In genomic region chr1:84096121-84096635, GRCh38 we compare ENCODE assay signal across 24 cellular contexts. TPM values are rescaled to one million over a fixed set of nuclear protein-coding genes. Genes with fewer than 3 reads are reported as not detected.
DNase-seq lines count a peak whose midpoint lies in the region; ATAC-seq, FAIRE-seq and TF ChIP-seq lines count a peak whose summit lies in the region.
"Had no signal": no experiment of that assay in that cellular context is flagged by ENCODE, and none has a peak within 500 bp of the region (broad histone marks: within the 10 kb centered on the region; RNA-seq: fewer than 3 reads in every experiment).

No MANE protein-coding gene starts in this region.

- POLR2A ChIA-PET in IMR-90 (lab: Charles Lee; ENCODE audit: unreplicated experiment): no interaction called here

- H3K4me2 ChIP-seq in IMR-90 (ENCODE audit: low read depth, low read length): peak overlapping the region; percentile 66; the same call in 1 of the 2 replicates
- no peak overlapping the region for H3K4me2 ChIP-seq in astrocyte (ENCODE audit: low read length)
- no peak overlapping the region for H3K4me2 ChIP-seq in mesenchymal stem cell (ENCODE audit: low read length, poor library complexity, severe bottlenecking)
- H3K4me2 ChIP-seq: KMS-11 had no signal

- peaks cover 24% of the 10 kb centered on the region for H3K4me1 Mint-ChIP-seq in astrocyte (ENCODE audit: low read depth, unreplicated experiment)
- H3K4me1 Mint-ChIP-seq: IgD-negative memory B cell had no signal

- H2BK15ac ChIP-seq in IMR-90 (ENCODE audit: low read depth, low read length): no peak overlapping the region
- H2BK15ac ChIP-seq in mesenchymal stem cell (ENCODE audit: low read depth, poor library complexity, severe bottlenecking): no peak overlapping the region

- peak overlapping the region; percentile 4 for H3K4me3 Mint-ChIP-seq in astrocyte (ENCODE audit: unreplicated experiment)
- H3K4me3 Mint-ChIP-seq: B cell; CD8-positive, alpha-beta T cell; IgD-negative memory B cell had no signal

- no peak overlapping the region for H3K56ac ChIP-seq in IMR-90 (ENCODE audit: extremely low read depth, insufficient read depth, low read length)

- H2AFZ ChIP-seq in IMR-90 (replicated peaks; ENCODE audit: low read length, poor library complexity) (no peak overlapping the region), astrocyte (ENCODE audit: low read depth, low read length) (no peak overlapping the region), mesenchymal stem cell (ENCODE audit: low read depth, low read length) (no peak overlapping the region)

- no peaks in the 10 kb centered on the region for H3K9me1 ChIP-seq in IMR-90 (ENCODE audit: insufficient read depth, low read length)

- no peaks in the 10 kb centered on the region for H3K27me3 ChIP-seq in IMR-90 (ENCODE audit: control insufficient read depth, insufficient read depth, low read length)
- H3K27me3 ChIP-seq in astrocyte (ENCODE audit: insufficient read depth, low read length): no peaks in the 10 kb centered on the region
- no peaks in the 10 kb centered on the region for H3K27me3 ChIP-seq in mesenchymal stem cell (ENCODE audit: control insufficient read depth in 1 of 2, insufficient read depth in 1 of 2, low read length in 2 of 2)

- H3K4me1 ChIP-seq in IMR-90 (ENCODE audit: control insufficient read depth, insufficient read depth, low read length) (peaks cover 2% of the 10 kb centered on the region; the same call in 1 of the 2 replicates), astrocyte (ENCODE audit: insufficient read depth, low read length) (peaks cover 4% of the 10 kb centered on the region), mesenchymal stem cell (ENCODE audit: control insufficient read depth, insufficient read depth, low read depth, low read length) (no peaks in the 10 kb centered on the region)

- FAIRE-seq in astrocyte (lab: Jason Lieb, UNC): peak; percentile 39
- FAIRE-seq: GM12891, H54 had no signal

- H3K36me3 ChIP-seq in IMR-90 (ENCODE audit: control insufficient read depth, insufficient read depth, low read length) (0 out of 2 replicates have a peak, but pooled peaks cover 2% of the 10 kb centered on the region), astrocyte (ENCODE audit: insufficient read depth, low read length) (no peaks in the 10 kb centered on the region), mesenchymal stem cell (ENCODE audit: control insufficient read depth in 1 of 2, insufficient read depth in 2 of 2, low read depth in 1 of 2, low read length in 2 of 2) (no peaks in the 10 kb centered on the region)

- TF ChIP-seq CTCF in IMR-90 (conservative IDR thresholded peaks at IDR 0.05; ENCODE audit: low read depth, low read length) (no peak), astrocyte (IDR thresholded peaks at IDR 0.05; ENCODE audit: insufficient read depth, low read depth, low read length) (no peak)

- no peak overlapping the region for H2AK5ac ChIP-seq in IMR-90 (ENCODE audit: low read depth, low read length)
- H2AK5ac ChIP-seq in mesenchymal stem cell (ENCODE audit: low read length, severe bottlenecking): no peak overlapping the region

- peak overlapping the region in 1 of 2 experiments; percentile 65; a peak in 2 of 4 replicates for H4K8ac ChIP-seq in IMR-90 (ENCODE audit: low read depth in 2 of 2, low read length in 2 of 2)
- H4K8ac ChIP-seq in mesenchymal stem cell (ENCODE audit: low read length): no peak overlapping the region

- no peak for TF ChIP-seq POLR2A in IMR-90 (IDR thresholded peaks at IDR 0.05; ENCODE audit: low read depth, low read length)

- TF ChIP-seq RAD21 in IMR-90 (IDR thresholded peaks at IDR 0.05; ENCODE audit: low read length): no peak

- no peak overlapping the region for H3K27ac ChIP-seq in IMR-90 (ENCODE audit: insufficient read depth, low read length)
- no peak overlapping the region for H3K27ac ChIP-seq in astrocyte (ENCODE audit: low read depth, low read length)
- H3K27ac ChIP-seq in mesenchymal stem cell (ENCODE audit: low read length, poor library complexity, severe bottlenecking): peak overlapping the region; percentile 5
- H3K27ac ChIP-seq: C4-2B, KMS-11 had no signal

- CTCF ChIA-PET in IMR-90 (lab: Yijun Ruan, JAX): no interaction called here

- H3K14ac ChIP-seq in IMR-90 (replicated peaks; ENCODE audit: low read depth, low read length) (peak overlapping the region; percentile 41; the same call in 1 of the 2 replicates), mesenchymal stem cell (ENCODE audit: low read length in 2 of 2) (no peak overlapping the region)

- DNase-seq in IMR-90 (peak; percentile 23), astrocyte (ENCODE audit: low read depth) (peak; percentile 74), mesenchymal stem cell (no peak), HT-29 (ENCODE audit: low spot score) (no peak), NCI-H446 (lab: John Stamatoyannopoulos, UW) (no peak)
- DNase-seq in stimulated activated CD4-positive, alpha-beta T cell treated with anti-CD3 and anti-CD28 coated beads, Interleukin-12 subunit alpha, Interleukin-12 subunit beta, amount 100 ng/mL, for 4 hours: no peak
- DNase-seq: Caco-2; CD8-positive, alpha-beta T cell; GF-D8; NCI-H1048; NCI-H1417; NCI-H1694; NCI-H2029 treated with DMSO at 0.1 percent for 48 hours; NCI-H510A; NCI-H69; Right ventricle myocardium superior; RPMI8226 had no signal

- no peak overlapping the region for H2BK12ac ChIP-seq in mesenchymal stem cell (ENCODE audit: low read length in 2 of 2)

- H3K27me3 Mint-ChIP-seq in astrocyte (ENCODE audit: low read depth, unreplicated experiment): no peaks in the 10 kb centered on the region
- H3K27me3 Mint-ChIP-seq: B cell, IgD-negative memory B cell had no signal

- no peak overlapping the region for H4K91ac ChIP-seq in IMR-90 (ENCODE audit: insufficient read depth, low read depth, low read length)
- H4K91ac ChIP-seq in mesenchymal stem cell (ENCODE audit: low read length): no peak overlapping the region

- peak overlapping the region; percentile 94 for H3K27ac Mint-ChIP-seq in astrocyte (ENCODE audit: unreplicated experiment)
- H3K27ac Mint-ChIP-seq: B cell; CD8-positive, alpha-beta T cell; IgD-negative memory B cell had no signal

- H4K5ac ChIP-seq in IMR-90 (ENCODE audit: low read depth, low read length): peak overlapping the region; percentile 77; the same call in 1 of the 2 replicates

- H3K9me3 ChIP-seq in IMR-90 (ENCODE audit: control insufficient read depth, insufficient read depth, low read length) (no peaks in the 10 kb centered on the region), astrocyte (ENCODE audit: insufficient read depth, low read depth, low read length) (no peaks in the 10 kb centered on the region), mesenchymal stem cell (ENCODE audit: control insufficient read depth, low read length) (peaks cover 3% of the 10 kb centered on the region)
- H3K9me3 ChIP-seq: Caco-2 had no signal

- H2BK5ac ChIP-seq in IMR-90 (ENCODE audit: low read depth, low read length, poor library complexity, severe bottlenecking) (peak overlapping the region; percentile 80), mesenchymal stem cell (ENCODE audit: low read depth, low read length, poor library complexity, severe bottlenecking) (no peak overlapping the region)

- ATAC-seq in IMR-90 (ENCODE audit: low read depth): no peak; the same call in 1 of the 2 replicates
- ATAC-seq in GM18909 (IDR thresholded peaks at IDR 0.05; ENCODE audit: poor library complexity, unreplicated experiment): no peak
- ATAC-seq: CD8-positive, alpha-beta T cell had no signal

- peaks cover 3% of the 10 kb centered on the region for H3K79me2 ChIP-seq in astrocyte (ENCODE audit: insufficient read depth, low read length)

- dilution Hi-C loops in IMR-90 (cut with HindIII; ENCODE audit: low sequenced_read_pairs, unreplicated experiment): no loop called here

- no CpG with 5 or more reads among the region's 1 CpG for WGBS in IMR-90 (ENCODE audit: extremely low coverage in 2 of 2, insufficient read length in 1 of 2), 2 experiments
- 67% methylated on average over 1 of the region's 1 CpG for WGBS in mesenchymal stem cell

- no TSS peak for BruUV-seq in IMR-90 (replicated peaks; lab: Mats Ljungman, UMichigan)

- no peak overlapping the region for H2AK9ac ChIP-seq in IMR-90 (replicated peaks; ENCODE audit: low read depth, low read length, poor library complexity)

- intact Hi-C loops in IMR-90 (cut with micrococcal nuclease): no loop called here

- H3K4ac ChIP-seq in IMR-90 (ENCODE audit: low read depth, low read length) (no peak overlapping the region; the same call in 1 of the 2 replicates), mesenchymal stem cell (ENCODE audit: low read depth in 1 of 2, low read length in 2 of 2) (no peak overlapping the region)

- in situ Hi-C loops in IMR-90 (cut with MboI; ENCODE audit: low sequenced_read_pairs): no loop called here

- peak overlapping the region; percentile 59 for H2BK20ac ChIP-seq in IMR-90 (ENCODE audit: low read depth, low read length)

- H4K20me1 ChIP-seq in IMR-90 (ENCODE audit: insufficient read depth, low read length): no peaks in the 10 kb centered on the region
- no peaks in the 10 kb centered on the region for H4K20me1 ChIP-seq in astrocyte (ENCODE audit: insufficient read depth, low read length)

- H3K18ac ChIP-seq in IMR-90 (ENCODE audit: low read depth, low read length) (peak overlapping the region; percentile 93; the same call in 1 of the 2 replicates), mesenchymal stem cell (ENCODE audit: low read depth in 1 of 2, low read length in 2 of 2) (no peak overlapping the region)

- H3K79me1 ChIP-seq in IMR-90 (ENCODE audit: low read depth in 1 of 2, low read length in 2 of 2): peaks cover 10 to 27% of the 10 kb centered on the region in 2 experiments; a peak in 3 of 4 replicates
- H3K79me1 ChIP-seq in mesenchymal stem cell (replicated peaks; ENCODE audit: low read length, poor library complexity, severe bottlenecking): peaks cover 5% of the 10 kb centered on the region

- 0 out of 2 replicates have a peak overlapping the region, but pooled peaks have one; percentile 48 for H3K23ac ChIP-seq in IMR-90 (ENCODE audit: low read depth, low read length)
- no peak overlapping the region for H3K23ac ChIP-seq in mesenchymal stem cell (ENCODE audit: low read length in 2 of 2)

- peak overlapping the region; percentile 28; the same call in 1 of the 2 replicates for H3K9ac ChIP-seq in IMR-90 (ENCODE audit: low read depth, low read length)
- no peak overlapping the region for H3K9ac ChIP-seq in astrocyte (ENCODE audit: low read length)
- H3K9ac ChIP-seq in mesenchymal stem cell (ENCODE audit: low read length): no peak overlapping the region
- H3K9ac ChIP-seq: KMS-11 had no signal

- H3K36me3 Mint-ChIP-seq in astrocyte (ENCODE audit: low read depth, unreplicated experiment): peaks cover 2% of the 10 kb centered on the region
- H3K36me3 Mint-ChIP-seq: CD8-positive, alpha-beta T cell had no signal

- no peak overlapping the region for H3K4me3 ChIP-seq in IMR-90 (ENCODE audit: insufficient read depth, low read depth, low read length)
- H3K4me3 ChIP-seq in astrocyte (ENCODE audit: insufficient read depth, low read depth, low read length): no peak overlapping the region
- H3K4me3 ChIP-seq in mesenchymal stem cell (ENCODE audit: insufficient read depth in 1 of 2, low read depth in 1 of 2, low read length in 2 of 2): no peak overlapping the region

- no peaks in the 10 kb centered on the region for H3K9me3 Mint-ChIP-seq in astrocyte (ENCODE audit: unreplicated experiment)
- H3K9me3 Mint-ChIP-seq: IgD-negative memory B cell had no signal

- peak overlapping the region; percentile 48; the same call in 1 of the 2 replicates for H2BK120ac ChIP-seq in IMR-90 (ENCODE audit: low read depth, low read length)
- no peak overlapping the region for H2BK120ac ChIP-seq in mesenchymal stem cell (ENCODE audit: low read depth, low read length)

RNA-seq across cellular contexts. Expression of gene PRKACB, which starts 47.9 kb away (rescaled TPM):
- total RNA-seq in IMR-90 (2012; rRNA removed): 8.2 and 14.2 TPM in 2 replicates
- 5.8 and 8.3 TPM in 2 replicates for polyA plus RNA-seq in IMR-90 (2012; rRNA removed)
- polyA plus RNA-seq in IMR-90 (2012; cell fraction: cytosol; rRNA removed): 1.3 and 1.7 TPM in 2 replicates
- 0.59 and 7.0 TPM in 2 replicates for polyA plus RNA-seq in IMR-90 (2012; cell fraction: nucleus; rRNA removed; ENCODE audit: low replicate concordance)
- 60.7 and 64.9 TPM in 2 replicates for total RNA-seq in astrocyte
- polyA plus RNA-seq in mesenchymal stem cell (2013, experiment 1 of 2): 22.1 TPM
- polyA plus RNA-seq in mesenchymal stem cell (2013, experiment 2 of 2): 22.0 TPM
- 0.51 and 0.86 TPM in 2 replicates for total RNA-seq in HT-29 (2014; rRNA removed; shearing (Covaris generic))

Comparison
In these comparisons a context has a peak if more than half of its experiments do, and no peak if none do; other contexts are left out.
1. DNase-seq: peak in IMR-90 (single experiment) and astrocyte (single experiment); none in mesenchymal stem cell (single experiment), HT-29 (single experiment), stimulated activated CD4-positive, alpha-beta T cell treated with anti-CD3 and anti-CD28 coated beads, Interleukin-12 subunit alpha, Interleukin-12 subunit beta, amount 100 ng/mL, for 4 hours (single experiment) and NCI-H446 (0 of 2).